Comparison of ENCODE assay signal across 26 cellular contexts in the genomic region with DNA sequence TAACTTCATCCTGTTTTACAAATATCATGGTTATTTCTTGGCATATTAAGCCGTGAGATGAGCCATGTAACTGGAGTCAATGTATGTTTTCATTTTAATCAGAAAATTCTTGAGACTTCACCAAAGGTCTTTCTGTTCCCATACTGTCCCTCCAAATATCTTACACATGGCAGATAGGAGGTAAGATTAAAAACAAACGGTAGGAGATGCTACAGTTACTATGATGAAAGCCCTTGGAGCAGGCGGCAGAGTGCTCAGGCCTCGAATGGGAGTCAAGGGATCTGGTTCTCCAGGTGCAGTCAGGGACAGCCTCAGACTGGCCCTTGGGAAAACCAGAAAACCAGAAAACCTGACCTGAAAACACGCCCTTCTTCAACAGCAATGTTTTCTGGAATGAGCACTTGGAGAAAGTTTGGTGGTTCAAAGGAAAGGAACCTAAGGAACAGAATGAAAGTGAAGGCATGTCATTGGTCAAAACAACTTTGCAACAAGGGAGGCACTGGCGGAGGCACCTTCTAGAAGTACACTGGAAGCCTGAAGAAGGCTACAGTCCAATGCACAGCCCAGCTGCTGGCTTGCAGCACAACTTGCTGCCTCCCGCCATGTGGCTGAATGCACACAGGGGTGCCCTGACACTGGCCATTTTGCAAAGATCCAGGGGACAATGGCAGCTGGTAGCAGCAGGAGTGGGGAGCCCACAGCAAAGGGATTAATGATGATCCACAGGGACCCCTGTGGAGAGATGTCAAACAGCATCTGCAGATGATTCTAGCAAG.
"Had no signal": no experiment of that assay in that cellular context is flagged by ENCODE, and none has a peak within 500 bp of the region (broad histone marks: within the 10 kb centered on the region; RNA-seq: fewer than 3 reads in every experiment).

No MANE protein-coding gene starts in this region.

- H3K4me3 ChIP-seq: ovary, sigmoid colon, uterus had no signal

- H3K36me3 ChIP-seq: brain microvascular endothelial cell, ovary, sigmoid colon, uterus had no signal

- H3K27me3 ChIP-seq: brain microvascular endothelial cell, ovary, sigmoid colon, uterus had no signal

- H3K4me1 ChIP-seq: uterus had no signal

- H3K27ac ChIP-seq: brain microvascular endothelial cell, ovary, uterus had no signal

- DNase-seq: activated CD4-positive, alpha-beta memory T cell treated with anti-CD3 and anti-CD28 coated beads, Interleukin-2, amount 10 ng/mL, durations not matched to agents 7 days and 5 days; activated CD4-positive, alpha-beta T cell treated with anti-CD3 and anti-CD28 coated beads for 1 hour; activated CD4-positive, alpha-beta T cell treated with anti-CD3 and anti-CD28 coated beads, Interleukin-2, amount 10 ng/mL, durations not matched to agents 7 days and 5 days; activated CD8-positive, alpha-beta memory T cell treated with anti-CD3 and anti-CD28 coated beads, Interleukin-2, amount 50 U/mL, for 48 hours; activated gamma-delta T cell treated with Interleukin-2 at 50 U/mL for 16 hours; activated naive CD4-positive, alpha-beta T cell treated with anti-CD3 and anti-CD28 coated beads, Interleukin-2, amount 50 U/mL, for 16 hours; activated T-cell treated with anti-CD3 and anti-CD28 coated beads, Interleukin-2, amount 50 U/mL, for 24 hours; amniotic stem cell; brain microvascular endothelial cell; caudate nucleus; hypothalamus; immature natural killer cell; naive B cell; ovary; retina; sigmoid colon; small intestine; stimulated activated CD4-positive, alpha-beta T cell treated with anti-CD3 and anti-CD28 coated beads, Interleukin-1b, Interleukin-23, amount 100 ng/mL, for 48 hours; stimulated activated CD4-positive, alpha-beta T cell treated with anti-CD3 and anti-CD28 coated beads, Interleukin-4, amount 100 ng/mL, for 4 hours; stimulated activated CD8-positive, alpha-beta memory T cell treated with anti-CD3 and anti-CD28 coated beads, Interleukin-4, amount 100 ng/mL, for 48 hours; stimulated activated naive CD8-positive, alpha-beta T cell treated with anti-CD3 and anti-CD28 coated beads, Interleukin-15, amount 100 ng/mL, for 72 hours; substantia nigra; uterus had no signal

- FAIRE-seq: astrocyte, endothelial cell of umbilical vein, small intestine had no signal

- H3K9me3 ChIP-seq: ovary, sigmoid colon, uterus had no signal

- ATAC-seq: WTC11 had no signal
